Comparison of ENCODE assay signal across 9 cellular contexts in genomic region chr2:128260239-128261138, GRCh38. TPM values are rescaled to one million over a fixed set of nuclear protein-coding genes. Genes with fewer than 3 reads are reported as not detected.
DNase-seq lines count a peak whose midpoint lies in the region; ATAC-seq lines count a peak whose summit lies in the region.
"Had no signal": no experiment of that assay in that cellular context is flagged by ENCODE, and none has a peak within 500 bp of the region (broad histone marks: within the 10 kb centered on the region; RNA-seq: fewer than 3 reads in every experiment).

No MANE protein-coding gene starts in this region.

- DNase-seq in activated effector memory CD4-positive, alpha-beta T cell treated with anti-CD3 and anti-CD28 coated beads, Interleukin-2, amount 50 U/mL, for 16 hours = peak; percentile 50
- DNase-seq in activated effector memory CD4-positive, alpha-beta T cell treated with Interleukin-2 at 50 U/mL for 16 hours = no peak
- DNase-seq in epidermal melanocyte (ENCODE audit: insufficient read length, low spot score) (peak; percentile 89), medulla oblongata (ENCODE audit: extremely low spot score) (peak; percentile 90), aorta (peak; percentile 86 to 90), NCI-H748 (lab: John Stamatoyannopoulos, UW; ENCODE audit: unreplicated experiment) (no peak), activated T-cell treated with anti-CD3 and anti-CD28 coated beads for 4 hours (no peak)
- no peak for DNase-seq in CD4-positive, alpha-beta memory T cell

- intact Hi-C loops in aorta (cut with DNase I) = no loop called here
- intact Hi-C loops in CD4-positive, alpha-beta memory T cell (cut with micrococcal nuclease) = no loop called here

- H3K27ac ChIP-seq in aorta (ENCODE audit: low read depth in 1 of 2, low read length in 2 of 2) = peak overlapping the region; percentile 7 to 35
- H3K27ac ChIP-seq in CD4-positive, alpha-beta memory T cell (ENCODE audit: low read depth, low read length) = no peak overlapping the region

- ATAC-seq in aorta (ENCODE audit: low FRiP score) = peak; percentile 92

- H3K4me1 Mint-ChIP-seq in CD4-positive, alpha-beta memory T cell = peaks cover 0 to 1% (median 0%) of the 10 kb centered on the region in 4 donors
- H3K4me1 Mint-ChIP-seq: B cell had no signal

- H3K9me3 Mint-ChIP-seq in CD4-positive, alpha-beta memory T cell = peaks cover 0 to under 1% (median 0%) of the 10 kb centered on the region in 8 donors

- H3K36me3 ChIP-seq in aorta (ENCODE audit: control insufficient read depth in 1 of 2, insufficient read depth in 2 of 2, low read length in 1 of 2) = no peaks in the 10 kb centered on the region
- no peaks in the 10 kb centered on the region for H3K36me3 ChIP-seq in CD4-positive, alpha-beta memory T cell (ENCODE audit: insufficient read depth, low read length)

- no peak overlapping the region for H3K4me3 Mint-ChIP-seq in CD4-positive, alpha-beta memory T cell
- H3K4me3 Mint-ChIP-seq: B cell had no signal

- H3K27me3 ChIP-seq in aorta (ENCODE audit: control insufficient read depth in 1 of 2, insufficient read depth in 2 of 2, low read length in 1 of 2) = no peaks in the 10 kb centered on the region
- no peaks in the 10 kb centered on the region for H3K27me3 ChIP-seq in CD4-positive, alpha-beta memory T cell (ENCODE audit: insufficient read depth, low read length)

- 15 to 16% methylated on average over 24 of the region's 24 CpGs for WGBS in aorta, 2 donors

- CTCF ChIA-PET in CD4-positive, alpha-beta memory T cell (lab: Charles Lee; ENCODE audit: partially characterized antibody) = no interaction called here

- POLR2A ChIA-PET in CD4-positive, alpha-beta memory T cell (lab: Charles Lee; ENCODE audit: partially characterized antibody) = no interaction called here

- H3K27ac Mint-ChIP-seq in CD4-positive, alpha-beta memory T cell = no peak overlapping the region
- H3K27ac Mint-ChIP-seq: B cell had no signal

- no peak overlapping the region for H3K4me3 ChIP-seq in aorta (ENCODE audit: low read length in 2 of 2)
- no peak overlapping the region for H3K4me3 ChIP-seq in CD4-positive, alpha-beta memory T cell (ENCODE audit: low read length in 2 of 2)

- no peaks in the 10 kb centered on the region for H3K36me3 Mint-ChIP-seq in CD4-positive, alpha-beta memory T cell

- no peaks in the 10 kb centered on the region for H3K9me3 ChIP-seq in aorta (ENCODE audit: control insufficient read depth, low read length)
- H3K9me3 ChIP-seq in CD4-positive, alpha-beta memory T cell (ENCODE audit: control insufficient read depth in 1 of 2, low read length in 2 of 2) = no peaks in the 10 kb centered on the region

- H3K27me3 Mint-ChIP-seq in CD4-positive, alpha-beta memory T cell = peaks cover 0 to 6% of the 10 kb centered on the region in 2 donors
- H3K27me3 Mint-ChIP-seq: B cell had no signal

- H3K4me1 ChIP-seq in aorta (ENCODE audit: control insufficient read depth in 1 of 2, insufficient read depth in 2 of 2, low read length in 2 of 2) = no peaks in the 10 kb centered on the region
- no peaks in the 10 kb centered on the region for H3K4me1 ChIP-seq in CD4-positive, alpha-beta memory T cell (ENCODE audit: insufficient read depth, low read length)

RNA-seq across cellular contexts. Expression of gene HS6ST1, which starts 58.2 kb away (rescaled TPM):
- total RNA-seq in aorta = 10 to 100 TPM; 14.7 to 17.4 TPM
- 1 to 10 TPM; 3.0 to 3.1 TPM for polyA plus RNA-seq in aorta
- total RNA-seq in CD4-positive, alpha-beta memory T cell = 10 to 100 TPM; 12.4 to 13.3 TPM
- 1 to 10 TPM; 1.2 to 4.4 TPM for polyA plus RNA-seq in CD4-positive, alpha-beta memory T cell

Comparison
In these comparisons a context has a peak if more than half of its experiments do, and no peak if none do; other contexts are left out.
1. DNase-seq: peak in activated effector memory CD4-positive, alpha-beta T cell treated with anti-CD3 and anti-CD28 coated beads, Interleukin-2, amount 50 U/mL, for 16 hours (single experiment), epidermal melanocyte (single experiment), medulla oblongata (single experiment) and aorta (2 of 2); none in activated effector memory CD4-positive, alpha-beta T cell treated with Interleukin-2 at 50 U/mL for 16 hours (single experiment), NCI-H748 (single experiment), CD4-positive, alpha-beta memory T cell (0 of 5) and activated T-cell treated with anti-CD3 and anti-CD28 coated beads for 4 hours (single experiment).